8 cellular contexts compared by ENCODE assay signal in the genomic region with DNA sequence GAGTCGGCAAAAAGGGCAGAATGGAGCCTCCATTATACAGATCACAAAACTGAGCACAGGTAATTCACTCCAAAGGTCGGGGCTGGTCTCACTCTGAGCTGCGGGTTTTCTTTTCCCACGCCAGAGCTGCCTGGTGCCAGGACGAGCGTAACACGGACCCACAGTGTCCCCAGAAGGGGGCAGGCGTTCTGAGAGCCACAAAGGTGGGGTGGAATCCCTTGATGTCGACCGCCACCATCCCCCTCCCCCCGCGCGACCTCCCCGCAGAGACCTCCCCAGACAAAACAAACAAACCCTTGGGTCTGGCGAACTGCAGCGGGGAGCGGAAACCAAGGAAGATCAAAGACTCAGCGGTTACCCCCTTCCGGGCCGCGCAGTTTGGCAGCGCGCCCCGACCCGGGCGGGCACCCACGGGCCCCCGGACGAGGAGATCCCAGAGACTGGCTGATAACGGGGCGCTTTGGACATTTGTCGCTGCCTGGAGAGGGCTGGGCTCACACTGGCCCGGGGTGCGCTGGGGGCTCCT. TPM values are rescaled to one million over a fixed set of nuclear protein-coding genes. Genes with fewer than 3 reads are reported as not detected.
DNase-seq lines count a peak whose midpoint lies in the region; ATAC-seq and TF ChIP-seq lines count a peak whose summit lies in the region.

No MANE protein-coding gene starts in this region.

- H3K27me3 ChIP-seq in fibroblast of lung (ENCODE audit: control insufficient read depth, insufficient read depth, low read length) (peaks cover 54% of the 10 kb centered on the region), tibial artery (no peaks in the 10 kb centered on the region)

- H3K4me2 ChIP-seq in fibroblast of lung (ENCODE audit: extremely low read depth, insufficient read depth, low read length): peak overlapping the region; percentile 78

- POLR2A ChIA-PET in HEK293 (lab: Yijun Ruan, JAX): no interaction called here

- H3K9me3 Mint-ChIP-seq in Calu3 (ENCODE audit: low read depth, unreplicated experiment) (no peaks in the 10 kb centered on the region), osteocyte (ENCODE audit: unreplicated experiment) (no peaks in the 10 kb centered on the region)

- H3K27me3 Mint-ChIP-seq in Calu3 (ENCODE audit: unreplicated experiment) (peaks cover 91% of the 10 kb centered on the region), osteocyte (ENCODE audit: unreplicated experiment) (peaks cover 69% of the 10 kb centered on the region)

- H3K79me2 ChIP-seq in fibroblast of lung (ENCODE audit: control insufficient read depth, insufficient read depth, low read length): no peaks in the 10 kb centered on the region

- no peaks in the 10 kb centered on the region for H4K20me1 ChIP-seq in fibroblast of lung (ENCODE audit: control insufficient read depth, extremely low read depth, insufficient read depth, low read length)

- H3K27ac ChIP-seq in HEK293 (ENCODE audit: extremely low read depth, low read depth, low read length) (no peak overlapping the region), fibroblast of lung (ENCODE audit: insufficient read depth, low read length) (no peak overlapping the region), tibial artery (peak overlapping the region; percentile 27 to 58)

- DNase-seq in Calu3 (peak; percentile 58), NOMO-1 treated with dmso at 0.1 percent for 144 hours (lab: John Stamatoyannopoulos, UW; ENCODE audit: unreplicated experiment) (peak; percentile 3), activated T-cell treated with anti-CD3 and anti-CD28 coated beads for 48 hours (ENCODE audit: low read depth) (peak; percentile 36), fibroblast of lung (ENCODE audit: low read depth in 2 of 2) (peak in 1 of 2 donors; percentile 4), osteocyte (ENCODE audit: extremely low spot score, unreplicated experiment) (no peak), tibial artery (peak; percentile 44 to 80)

- TF ChIP-seq CTCF in Calu3 (IDR thresholded peaks at IDR 0.05; ENCODE audit: unreplicated experiment) (peak; percentile 17), HEK293 (tag by site-specific recombination; IDR thresholded peaks at IDR 0.05) (peak; percentile 59), fibroblast of lung (conservative IDR thresholded peaks at IDR 0.05 in 1 of 2, IDR thresholded peaks at IDR 0.05 in 1 of 2; ENCODE audit: low read depth in 1 of 2, low read length in 2 of 2) (peak in 1 of 2 donors; percentile 7), osteocyte (IDR thresholded peaks at IDR 0.05) (no peak), tibial artery (IDR thresholded peaks at IDR 0.05) (peak in 1 of 2 experiments; percentile 24)

- no TSS peak for BruUV-seq in Calu3 (replicated peaks; lab: Mats Ljungman, UMichigan)

- no peaks in the 10 kb centered on the region for H3K9me3 ChIP-seq in HEK293 (ENCODE audit: control insufficient read depth, insufficient read depth, low read depth, low read length)
- H3K9me3 ChIP-seq in fibroblast of lung (ENCODE audit: control insufficient read depth, insufficient read depth, low read depth, low read length): no peaks in the 10 kb centered on the region
- no peaks in the 10 kb centered on the region for H3K9me3 ChIP-seq in tibial artery

- intact Hi-C loops in Calu3 (cut with micrococcal nuclease; ENCODE audit: unreplicated experiment): loop anchor here (5.0 kb wide), 1 partner anchor 260 kb away; no protein-coding TSS in a partner anchor
- intact Hi-C loops in tibial artery (cut with DNase I; ENCODE audit: low total_unique reads): loop anchor here (2.0 to 10.0 kb wide), 5 partner anchors 40 to 303 kb away; a partner anchor contains a TSS

- H2AFZ ChIP-seq in fibroblast of lung (ENCODE audit: low read length): no peak overlapping the region

- H3K4me1 Mint-ChIP-seq in Calu3 (ENCODE audit: low read depth, unreplicated experiment) (no peaks in the 10 kb centered on the region), osteocyte (ENCODE audit: unreplicated experiment) (peaks cover 7% of the 10 kb centered on the region)

- H3K27ac Mint-ChIP-seq in Calu3 (ENCODE audit: unreplicated experiment): no peak overlapping the region
- no peak overlapping the region for H3K27ac Mint-ChIP-seq in osteocyte (ENCODE audit: unreplicated experiment)

- no peaks in the 10 kb centered on the region for H3K36me3 ChIP-seq in HEK293 (ENCODE audit: control insufficient read depth in 2 of 2, insufficient read depth in 1 of 2, low read length in 2 of 2)
- H3K36me3 ChIP-seq in fibroblast of lung (ENCODE audit: control insufficient read depth, insufficient read depth, low read length): no peaks in the 10 kb centered on the region
- H3K36me3 ChIP-seq in tibial artery: no peaks in the 10 kb centered on the region

- no peaks in the 10 kb centered on the region for H3K4me1 ChIP-seq in HEK293 (ENCODE audit: control insufficient read depth, insufficient read depth, low read length)
- no peaks in the 10 kb centered on the region for H3K4me1 ChIP-seq in fibroblast of lung (ENCODE audit: control insufficient read depth, extremely low read depth, insufficient read depth, low read length)
- H3K4me1 ChIP-seq in tibial artery: peaks cover 0 to 32% (median 16%) of the 10 kb centered on the region in 4 donors

- H3K9ac ChIP-seq in fibroblast of lung (ENCODE audit: insufficient read depth, low read length): no peak overlapping the region

- H3K36me3 Mint-ChIP-seq in Calu3 (ENCODE audit: insufficient read depth, unreplicated experiment): peaks cover 17% of the 10 kb centered on the region
- no peaks in the 10 kb centered on the region for H3K36me3 Mint-ChIP-seq in osteocyte (ENCODE audit: unreplicated experiment)

- ATAC-seq in HG02870 (IDR thresholded peaks at IDR 0.05; ENCODE audit: unreplicated experiment): no peak

- H3K4me3 ChIP-seq in HEK293 (ENCODE audit: low read depth, low read length) (peak overlapping the region; percentile 48), fibroblast of lung (replicated peaks in 1 of 4; ENCODE audit: control extremely low read depth in 1 of 4, insufficient read depth in 1 of 4, low read depth in 3 of 4, low read length in 4 of 4) (peak overlapping the region; percentile 16 to 56 (median 42)), tibial artery (peak overlapping the region; percentile 89 to 99)

- peak overlapping the region; percentile 76 for H3K4me3 Mint-ChIP-seq in Calu3 (ENCODE audit: low read depth, unreplicated experiment)
- H3K4me3 Mint-ChIP-seq in osteocyte (ENCODE audit: unreplicated experiment): peak overlapping the region; percentile 64

- CTCF ChIA-PET in Calu3 (lab: Charles Lee): interaction anchor here (0.9 to 1.0 kb wide), 2 partner anchors 97 to 259 kb away, joined by 3 read pairs; no protein-coding TSS in a partner anchor
- CTCF ChIA-PET in HEK293 (lab: Yijun Ruan, JAX): interaction anchor here (0.8 kb wide), 1 partner anchor 29 kb away, joined by 5 read pairs; no protein-coding TSS in a partner anchor

TF ChIP-seq in HEK293, 187 proteins besides CTCF, POLR2A, EP300 and RAD21 (continues in another document):
- TF ChIP-seq ZXDB (tag by site-specific recombination; IDR thresholded peaks at IDR 0.05) (0 out of 2 replicates have a peak, but pooled peaks have one; percentile 18), ZNF423 (tag by site-specific recombination; IDR thresholded peaks at IDR 0.05) (peak; percentile 63), YY1 (tag by site-specific recombination; IDR thresholded peaks at IDR 0.05) (no peak)
- TF ChIP-seq, protein P1, sequence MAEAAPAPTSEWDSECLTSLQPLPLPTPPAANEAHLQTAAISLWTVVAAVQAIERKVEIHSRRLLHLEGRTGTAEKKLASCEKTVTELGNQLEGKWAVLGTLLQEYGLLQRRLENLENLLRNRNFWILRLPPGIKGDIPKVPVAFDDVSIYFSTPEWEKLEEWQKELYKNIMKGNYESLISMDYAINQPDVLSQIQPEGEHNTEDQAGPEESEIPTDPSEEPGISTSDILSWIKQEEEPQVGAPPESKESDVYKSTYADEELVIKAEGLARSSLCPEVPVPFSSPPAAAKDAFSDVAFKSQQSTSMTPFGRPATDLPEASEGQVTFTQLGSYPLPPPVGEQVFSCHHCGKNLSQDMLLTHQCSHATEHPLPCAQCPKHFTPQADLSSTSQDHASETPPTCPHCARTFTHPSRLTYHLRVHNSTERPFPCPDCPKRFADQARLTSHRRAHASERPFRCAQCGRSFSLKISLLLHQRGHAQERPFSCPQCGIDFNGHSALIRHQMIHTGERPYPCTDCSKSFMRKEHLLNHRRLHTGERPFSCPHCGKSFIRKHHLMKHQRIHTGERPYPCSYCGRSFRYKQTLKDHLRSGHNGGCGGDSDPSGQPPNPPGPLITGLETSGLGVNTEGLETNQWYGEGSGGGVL (tag by site-specific recombination; IDR thresholded peaks at IDR 0.05): peak; percentile 90
- TF ChIP-seq, protein P2, sequence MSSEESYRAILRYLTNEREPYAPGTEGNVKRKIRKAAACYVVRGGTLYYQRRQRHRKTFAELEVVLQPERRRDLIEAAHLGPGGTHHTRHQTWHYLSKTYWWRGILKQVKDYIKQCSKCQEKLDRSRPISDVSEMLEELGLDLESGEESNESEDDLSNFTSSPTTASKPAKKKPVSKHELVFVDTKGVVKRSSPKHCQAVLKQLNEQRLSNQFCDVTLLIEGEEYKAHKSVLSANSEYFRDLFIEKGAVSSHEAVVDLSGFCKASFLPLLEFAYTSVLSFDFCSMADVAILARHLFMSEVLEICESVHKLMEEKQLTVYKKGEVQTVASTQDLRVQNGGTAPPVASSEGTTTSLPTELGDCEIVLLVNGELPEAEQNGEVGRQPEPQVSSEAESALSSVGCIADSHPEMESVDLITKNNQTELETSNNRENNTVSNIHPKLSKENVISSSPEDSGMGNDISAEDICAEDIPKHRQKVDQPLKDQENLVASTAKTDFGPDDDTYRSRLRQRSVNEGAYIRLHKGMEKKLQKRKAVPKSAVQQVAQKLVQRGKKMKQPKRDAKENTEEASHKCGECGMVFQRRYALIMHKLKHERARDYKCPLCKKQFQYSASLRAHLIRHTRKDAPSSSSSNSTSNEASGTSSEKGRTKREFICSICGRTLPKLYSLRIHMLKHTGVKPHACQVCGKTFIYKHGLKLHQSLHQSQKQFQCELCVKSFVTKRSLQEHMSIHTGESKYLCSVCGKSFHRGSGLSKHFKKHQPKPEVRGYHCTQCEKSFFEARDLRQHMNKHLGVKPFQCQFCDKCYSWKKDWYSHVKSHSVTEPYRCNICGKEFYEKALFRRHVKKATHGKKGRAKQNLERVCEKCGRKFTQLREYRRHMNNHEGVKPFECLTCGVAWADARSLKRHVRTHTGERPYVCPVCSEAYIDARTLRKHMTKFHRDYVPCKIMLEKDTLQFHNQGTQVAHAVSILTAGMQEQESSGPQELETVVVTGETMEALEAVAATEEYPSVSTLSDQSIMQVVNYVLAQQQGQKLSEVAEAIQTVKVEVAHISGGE (tag by site-specific recombination; conservative IDR thresholded peaks at IDR 0.05; ENCODE audit: low read depth): peak; percentile 22; the same call in 1 of the 2 replicates

RNA-seq across cellular contexts. Expression of a gene that starts 0.8 kb away (rescaled TPM):
- total RNA-seq in Calu3 (2022) (0.20 and 0.31 TPM in 2 replicates), fibroblast of lung (under 0.01 TPM in 2 replicates), osteocyte (0.43 and 0.63 TPM in 2 replicates)
- polyA plus RNA-seq in fibroblast of lung: 0.02 and 0.12 TPM in 2 replicates
- 0.05 and 0.10 TPM in 2 replicates for polyA plus RNA-seq in fibroblast of lung (2012)
- polyA minus RNA-seq in fibroblast of lung (ENCODE audit: low replicate concordance): 0.15 TPM in 1 of 2 replicates, not detected in the other

Comparison
In these comparisons a context has a peak if more than half of its experiments do, and no peak if none do; other contexts are left out.
1. H3K27ac ChIP-seq: peak in tibial artery (2 of 2); none in HEK293 (single experiment) and fibroblast of lung (single experiment).
2. H3K4me3 ChIP-seq: peak in every context shown above with its lines; median percentile 94 in tibial artery; 48 in HEK293; 42 in fibroblast of lung.